2 cellular contexts compared by ENCODE assay signal in the genomic region with DNA sequence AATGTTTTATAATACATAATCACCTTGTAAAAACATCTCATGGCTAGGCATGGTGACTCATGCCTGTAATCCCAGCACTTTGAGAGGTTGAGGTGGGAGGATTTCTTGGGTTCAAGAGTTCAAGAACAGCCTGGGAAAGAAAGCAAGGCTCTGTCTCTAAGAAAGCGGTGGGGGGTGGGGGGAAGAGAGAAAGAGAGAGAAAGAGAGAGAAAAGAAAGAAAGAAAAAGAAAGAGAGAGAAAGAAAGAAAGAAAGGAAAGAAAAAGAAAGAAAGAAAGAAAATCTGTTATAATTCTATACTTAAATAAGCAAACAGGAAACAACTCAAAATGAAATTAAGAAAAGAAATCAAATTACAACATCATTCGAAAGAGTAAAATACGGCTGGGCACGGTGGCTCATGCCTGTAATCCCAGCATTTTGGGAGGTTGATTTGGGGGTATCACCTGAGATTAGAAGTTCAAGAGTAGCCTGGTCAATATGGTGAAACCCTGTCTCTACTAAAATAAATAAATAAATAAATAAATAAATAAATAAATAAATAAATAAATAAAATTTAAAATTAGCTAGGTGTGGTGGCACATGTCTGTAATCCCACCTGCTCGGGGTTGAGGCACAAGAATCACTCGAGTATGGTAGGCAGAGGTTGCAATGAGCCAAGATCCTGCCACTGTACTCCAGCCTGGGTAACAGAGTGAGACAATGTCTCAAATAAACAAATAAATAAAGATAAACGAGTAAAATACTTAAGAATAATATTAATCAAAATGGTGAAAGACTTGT.
TF ChIP-seq lines count a peak whose summit lies in the region.

No MANE protein-coding gene starts in this region.

TF ChIP-seq in HEK293, 187 proteins besides CTCF, POLR2A, EP300 and RAD21 (continued from another document):
- TF ChIP-seq, protein P1, sequence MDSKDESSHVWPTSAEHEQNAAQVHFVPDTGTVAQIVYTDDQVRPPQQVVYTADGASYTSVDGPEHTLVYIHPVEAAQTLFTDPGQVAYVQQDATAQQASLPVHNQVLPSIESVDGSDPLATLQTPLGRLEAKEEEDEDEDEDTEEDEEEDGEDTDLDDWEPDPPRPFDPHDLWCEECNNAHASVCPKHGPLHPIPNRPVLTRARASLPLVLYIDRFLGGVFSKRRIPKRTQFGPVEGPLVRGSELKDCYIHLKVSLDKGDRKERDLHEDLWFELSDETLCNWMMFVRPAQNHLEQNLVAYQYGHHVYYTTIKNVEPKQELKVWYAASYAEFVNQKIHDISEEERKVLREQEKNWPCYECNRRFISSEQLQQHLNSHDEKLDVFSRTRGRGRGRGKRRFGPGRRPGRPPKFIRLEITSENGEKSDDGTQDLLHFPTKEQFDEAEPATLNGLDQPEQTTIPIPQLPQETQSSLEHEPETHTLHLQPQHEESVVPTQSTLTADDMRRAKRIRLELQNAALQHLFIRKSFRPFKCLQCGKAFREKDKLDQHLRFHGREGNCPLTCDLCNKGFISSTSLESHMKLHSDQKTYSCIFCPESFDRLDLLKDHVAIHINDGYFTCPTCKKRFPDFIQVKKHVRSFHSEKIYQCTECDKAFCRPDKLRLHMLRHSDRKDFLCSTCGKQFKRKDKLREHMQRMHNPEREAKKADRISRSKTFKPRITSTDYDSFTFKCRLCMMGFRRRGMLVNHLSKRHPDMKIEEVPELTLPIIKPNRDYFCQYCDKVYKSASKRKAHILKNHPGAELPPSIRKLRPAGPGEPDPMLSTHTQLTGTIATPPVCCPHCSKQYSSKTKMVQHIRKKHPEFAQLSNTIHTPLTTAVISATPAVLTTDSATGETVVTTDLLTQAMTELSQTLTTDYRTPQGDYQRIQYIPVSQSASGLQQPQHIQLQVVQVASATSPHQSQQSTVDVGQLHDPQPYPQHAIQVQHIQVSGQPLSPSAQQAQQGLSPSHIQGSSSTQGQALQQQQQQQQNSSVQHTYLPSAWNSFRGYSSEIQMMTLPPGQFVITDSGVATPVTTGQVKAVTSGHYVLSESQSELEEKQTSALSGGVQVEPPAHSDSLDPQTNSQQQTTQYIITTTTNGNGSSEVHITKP (tag by site-specific recombination; IDR thresholded peaks at IDR 0.05) = no peak
- TF ChIP-seq ZNF426 (tag by site-specific recombination; IDR thresholded peaks at IDR 0.05) = peak; percentile 22; the same call in 1 of the 2 replicates

TF ChIP-seq in K562, 482 proteins besides CTCF, POLR2A, EP300 and RAD21 (continued from another document):
- TF ChIP-seq ZNF407 (IDR thresholded peaks at IDR 0.05; ENCODE audit: low read depth) (peak; percentile 31; the same call in 1 of the 2 replicates), SUPT5H (IDR thresholded peaks at IDR 0.05) (no peak), ZNF551 (CRISPR knock-in tag; IDR thresholded peaks at IDR 0.05) (no peak), MYBL2 (IDR thresholded peaks at IDR 0.05; ENCODE audit: low read depth) (peak; percentile 44; the same call in 1 of the 2 replicates), MYBL2 (CRISPR knock-in tag; IDR thresholded peaks at IDR 0.05; ENCODE audit: borderline replicate concordance) (no peak), ARHGAP35 (IDR thresholded peaks at IDR 0.05; ENCODE audit: partially characterized antibody) (peak; percentile 81), ZNF280A (IDR thresholded peaks at IDR 0.05; ENCODE audit: low read depth, partially characterized antibody) (peak; percentile 65), ZNF561 (CRISPR knock-in tag; conservative IDR thresholded peaks at IDR 0.05) (no peak), ZNF507 (tag; conservative IDR thresholded peaks at IDR 0.05) (0 out of 2 replicates have a peak, but pooled peaks have one; percentile 28), ARID2 (IDR thresholded peaks at IDR 0.05) (peak; percentile 57; the same call in 1 of the 2 replicates), EHMT2 (IDR thresholded peaks at IDR 0.05) (peak; percentile 18; the same call in 1 of the 2 replicates), ZC3H11A (IDR thresholded peaks at IDR 0.05; ENCODE audit: low read depth, low read length) (peak; percentile 97; the same call in 1 of the 2 replicates), RFX7 (CRISPR knock-in tag; IDR thresholded peaks at IDR 0.05) (no peak), KDM1A (IDR thresholded peaks at IDR 0.05) (peak in 1 of 2 experiments; percentile 26; a peak in 1 of 4 replicates), GTF2A2 (tag; IDR thresholded peaks at IDR 0.05) (peak; percentile 65; the same call in 1 of the 2 replicates), PHB2 (IDR thresholded peaks at IDR 0.05; ENCODE audit: low read depth) (0 out of 2 replicates have a peak, but pooled peaks have one; percentile 37), TOE1 (IDR thresholded peaks at IDR 0.05; ENCODE audit: borderline replicate concordance) (peak; percentile 47; the same call in 1 of the 2 replicates), TOE1 (CRISPR knock-in tag; IDR thresholded peaks at IDR 0.05; ENCODE audit: borderline replicate concordance, low read depth) (no peak), FOXM1 (IDR thresholded peaks at IDR 0.05; ENCODE audit: low read depth) (no peak), FOXM1 (CRISPR knock-in tag; IDR thresholded peaks at IDR 0.05; ENCODE audit: low read depth) (no peak), NCOA2 (IDR thresholded peaks at IDR 0.05; ENCODE audit: partially characterized antibody in 2 of 2) (peak in 1 of 2 experiments; percentile 8), HDAC1 (IDR thresholded peaks at IDR 0.05) (peak in 1 of 2 experiments; percentile 66; a peak in 1 of 4 replicates)
- TF ChIP-seq, protein P2, sequence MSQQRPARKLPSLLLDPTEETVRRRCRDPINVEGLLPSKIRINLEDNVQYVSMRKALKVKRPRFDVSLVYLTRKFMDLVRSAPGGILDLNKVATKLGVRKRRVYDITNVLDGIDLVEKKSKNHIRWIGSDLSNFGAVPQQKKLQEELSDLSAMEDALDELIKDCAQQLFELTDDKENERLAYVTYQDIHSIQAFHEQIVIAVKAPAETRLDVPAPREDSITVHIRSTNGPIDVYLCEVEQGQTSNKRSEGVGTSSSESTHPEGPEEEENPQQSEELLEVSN (IDR thresholded peaks at IDR 0.05; ENCODE audit: borderline replicate concordance in 1 of 2, extremely low read depth in 1 of 2, insufficient read depth in 1 of 2, insufficient read length in 1 of 2, low read depth in 1 of 2, low read length in 1 of 2, poor library complexity in 1 of 2, severe bottlenecking in 1 of 2) = no peak
- TF ChIP-seq, protein P3, sequence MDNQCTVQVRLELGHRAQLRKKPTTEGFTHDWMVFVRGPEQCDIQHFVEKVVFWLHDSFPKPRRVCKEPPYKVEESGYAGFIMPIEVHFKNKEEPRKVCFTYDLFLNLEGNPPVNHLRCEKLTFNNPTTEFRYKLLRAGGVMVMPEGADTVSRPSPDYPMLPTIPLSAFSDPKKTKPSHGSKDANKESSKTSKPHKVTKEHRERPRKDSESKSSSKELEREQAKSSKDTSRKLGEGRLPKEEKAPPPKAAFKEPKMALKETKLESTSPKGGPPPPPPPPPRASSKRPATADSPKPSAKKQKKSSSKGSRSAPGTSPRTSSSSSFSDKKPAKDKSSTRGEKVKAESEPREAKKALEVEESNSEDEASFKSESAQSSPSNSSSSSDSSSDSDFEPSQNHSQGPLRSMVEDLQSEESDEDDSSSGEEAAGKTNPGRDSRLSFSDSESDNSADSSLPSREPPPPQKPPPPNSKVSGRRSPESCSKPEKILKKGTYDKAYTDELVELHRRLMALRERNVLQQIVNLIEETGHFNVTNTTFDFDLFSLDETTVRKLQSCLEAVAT (IDR thresholded peaks at IDR 0.05) = peak; percentile 13 to 17; a peak in 1 of 4 replicates
- TF ChIP-seq, protein P4, sequence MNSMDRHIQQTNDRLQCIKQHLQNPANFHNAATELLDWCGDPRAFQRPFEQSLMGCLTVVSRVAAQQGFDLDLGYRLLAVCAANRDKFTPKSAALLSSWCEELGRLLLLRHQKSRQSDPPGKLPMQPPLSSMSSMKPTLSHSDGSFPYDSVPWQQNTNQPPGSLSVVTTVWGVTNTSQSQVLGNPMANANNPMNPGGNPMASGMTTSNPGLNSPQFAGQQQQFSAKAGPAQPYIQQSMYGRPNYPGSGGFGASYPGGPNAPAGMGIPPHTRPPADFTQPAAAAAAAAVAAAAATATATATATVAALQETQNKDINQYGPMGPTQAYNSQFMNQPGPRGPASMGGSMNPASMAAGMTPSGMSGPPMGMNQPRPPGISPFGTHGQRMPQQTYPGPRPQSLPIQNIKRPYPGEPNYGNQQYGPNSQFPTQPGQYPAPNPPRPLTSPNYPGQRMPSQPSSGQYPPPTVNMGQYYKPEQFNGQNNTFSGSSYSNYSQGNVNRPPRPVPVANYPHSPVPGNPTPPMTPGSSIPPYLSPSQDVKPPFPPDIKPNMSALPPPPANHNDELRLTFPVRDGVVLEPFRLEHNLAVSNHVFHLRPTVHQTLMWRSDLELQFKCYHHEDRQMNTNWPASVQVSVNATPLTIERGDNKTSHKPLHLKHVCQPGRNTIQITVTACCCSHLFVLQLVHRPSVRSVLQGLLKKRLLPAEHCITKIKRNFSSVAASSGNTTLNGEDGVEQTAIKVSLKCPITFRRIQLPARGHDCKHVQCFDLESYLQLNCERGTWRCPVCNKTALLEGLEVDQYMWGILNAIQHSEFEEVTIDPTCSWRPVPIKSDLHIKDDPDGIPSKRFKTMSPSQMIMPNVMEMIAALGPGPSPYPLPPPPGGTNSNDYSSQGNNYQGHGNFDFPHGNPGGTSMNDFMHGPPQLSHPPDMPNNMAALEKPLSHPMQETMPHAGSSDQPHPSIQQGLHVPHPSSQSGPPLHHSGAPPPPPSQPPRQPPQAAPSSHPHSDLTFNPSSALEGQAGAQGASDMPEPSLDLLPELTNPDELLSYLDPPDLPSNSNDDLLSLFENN (IDR thresholded peaks at IDR 0.05; ENCODE audit: low read depth in 2 of 2, low read length in 2 of 2) = 0 out of 4 replicates have a peak, but pooled peaks of 1 of the 2 experiments have one; percentile 32
- TF ChIP-seq, protein P5, sequence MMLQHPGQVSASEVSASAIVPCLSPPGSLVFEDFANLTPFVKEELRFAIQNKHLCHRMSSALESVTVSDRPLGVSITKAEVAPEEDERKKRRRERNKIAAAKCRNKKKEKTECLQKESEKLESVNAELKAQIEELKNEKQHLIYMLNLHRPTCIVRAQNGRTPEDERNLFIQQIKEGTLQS (IDR thresholded peaks at IDR 0.05) = peak; percentile 65
- TF ChIP-seq, protein P5 (CRISPR knock-in tag; conservative IDR thresholded peaks at IDR 0.05) = no peak
TF ChIP-seq in K562: peak in this region for 24.
